ENCODE assay signal across 23 cellular contexts in the genomic region with DNA sequence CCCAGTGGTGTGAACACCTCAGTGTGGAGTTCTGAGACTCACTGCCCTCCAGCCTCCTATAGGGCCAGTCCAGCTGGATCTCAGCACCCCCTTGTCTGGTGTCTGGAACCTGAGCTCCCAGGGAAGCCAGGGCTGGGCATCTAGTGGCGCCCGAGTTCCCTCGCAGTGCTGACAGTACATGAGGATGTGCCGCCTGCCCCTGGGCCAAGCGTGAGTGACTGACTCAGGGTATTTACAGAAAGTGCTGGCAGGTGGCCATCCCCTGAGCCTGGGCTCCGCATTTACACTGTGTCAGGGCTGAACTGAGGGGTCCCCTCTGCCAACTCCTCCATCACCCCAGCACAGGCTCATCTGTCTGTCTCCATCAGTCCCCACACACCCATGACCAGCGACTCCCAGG.
DNase-seq lines count a peak whose midpoint lies in the region; ATAC-seq, FAIRE-seq and TF ChIP-seq lines count a peak whose summit lies in the region.
"Had no signal": no experiment of that assay in that cellular context is flagged by ENCODE, and none has a peak within 500 bp of the region (broad histone marks: within the 10 kb centered on the region; RNA-seq: fewer than 3 reads in every experiment).

No MANE protein-coding gene starts in this region.

- H3K4me3 ChIP-seq in right lobe of liver, result no peak overlapping the region
- H3K4me3 ChIP-seq in HepG2 (replicated peaks in 1 of 3; ENCODE audit: insufficient read depth in 1 of 3, low read depth in 2 of 3, low read length in 3 of 3), result no peak overlapping the region
- H3K4me3 ChIP-seq in CD8-positive, alpha-beta T cell (ENCODE audit: low read depth, low read length), result no peak overlapping the region

- no peaks in the 10 kb centered on the region for H3K79me2 ChIP-seq in HepG2 (ENCODE audit: insufficient read depth, low read length)

- no TSS peak for BruUV-seq in HepG2 (replicated peaks; lab: Mats Ljungman, UMichigan)

- FAIRE-seq in HepG2 (lab: Jason Lieb, UNC), result no peak
- FAIRE-seq: GM18507, H1 had no signal

- no peak overlapping the region for H3K27ac Mint-ChIP-seq in CD8-positive, alpha-beta T cell

- no peak overlapping the region for H2AFZ ChIP-seq in HepG2 (ENCODE audit: low read length)

- no peak for TF ChIP-seq POLR2A in right lobe of liver (IDR thresholded peaks at IDR 0.05)
- TF ChIP-seq POLR2A in HepG2 (IDR thresholded peaks at IDR 0.05; ENCODE audit: insufficient read depth in 1 of 2, low read depth in 2 of 2, low read length in 2 of 2), result no peak

- H3K4me2 ChIP-seq in HepG2 (ENCODE audit: low read depth, low read length), result no peak overlapping the region

- H3K4me1 ChIP-seq in right lobe of liver (no peaks in the 10 kb centered on the region), HepG2 (ENCODE audit: insufficient read depth, low read length) (no peaks in the 10 kb centered on the region)
- H3K4me1 ChIP-seq in CD8-positive, alpha-beta T cell (ENCODE audit: insufficient read depth, low read length), result no peaks in the 10 kb centered on the region

- H3K4me3 Mint-ChIP-seq in CD8-positive, alpha-beta T cell, result no peak overlapping the region
- H3K4me3 Mint-ChIP-seq: CD8-positive, alpha-beta memory T cell had no signal

- no CpG with 5 or more reads among the region's 7 CpGs for WGBS in right lobe of liver (ENCODE audit: insufficient coverage, low coverage, low lambda C conversion rate, missing lambda C conversion rate)
- no CpG with 5 or more reads among the region's 7 CpGs for WGBS in HepG2 (ENCODE audit: low lambda C conversion rate)

- no peak for TF ChIP-seq CTCF in right lobe of liver (IDR thresholded peaks at IDR 0.05)
- TF ChIP-seq CTCF in HepG2 (CRISPR knock-in tag; IDR thresholded peaks at IDR 0.05), result no peak
- TF ChIP-seq CTCF in CD8-positive, alpha-beta T cell (IDR thresholded peaks at IDR 0.05), result no peak

- TF ChIP-seq EP300 in HepG2 (IDR thresholded peaks at IDR 0.05; ENCODE audit: low read depth in 2 of 2, low read length in 2 of 2) (no peak), HepG2 (CRISPR knock-in tag; IDR thresholded peaks at IDR 0.05; ENCODE audit: borderline replicate concordance) (no peak)

- no peaks in the 10 kb centered on the region for H3K27me3 Mint-ChIP-seq in CD8-positive, alpha-beta T cell (ENCODE audit: low read depth)
- H3K27me3 Mint-ChIP-seq: CD8-positive, alpha-beta memory T cell had no signal

- H3K27me3 ChIP-seq in right lobe of liver, result no peaks in the 10 kb centered on the region
- H3K27me3 ChIP-seq in HepG2 (ENCODE audit: control insufficient read depth in 1 of 2, insufficient read depth in 2 of 2, low read length in 2 of 2), result peaks cover 8 to 40% of the 10 kb centered on the region in 2 experiments; a peak in 4 of 5 replicates
- no peaks in the 10 kb centered on the region for H3K27me3 ChIP-seq in CD8-positive, alpha-beta T cell (ENCODE audit: insufficient read depth, low read length)

- no peaks in the 10 kb centered on the region for H3K9me3 Mint-ChIP-seq in CD8-positive, alpha-beta T cell
- H3K9me3 Mint-ChIP-seq: CD8-positive, alpha-beta memory T cell had no signal

- H3K36me3 Mint-ChIP-seq in CD8-positive, alpha-beta T cell, result peaks cover 21% of the 10 kb centered on the region

- H3K9ac ChIP-seq in HepG2 (ENCODE audit: insufficient read depth, low read depth, low read length), result no peak overlapping the region

- H3K27ac ChIP-seq in right lobe of liver, result no peak overlapping the region
- H3K27ac ChIP-seq in HepG2 (ENCODE audit: extremely low read length, insufficient read depth, low read length), result no peak overlapping the region
- H3K27ac ChIP-seq in CD8-positive, alpha-beta T cell (ENCODE audit: low read depth, low read length), result no peak overlapping the region
- H3K27ac ChIP-seq: 22Rv1 had no signal

- intact Hi-C loops in right lobe of liver (cut with DNase I), result no loop called here
- intact Hi-C loops in HepG2 (cut with micrococcal nuclease; ENCODE audit: unreplicated experiment), result no loop called here
- intact Hi-C loops in sciatic nerve (cut with DNase I), result no loop called here
- intact Hi-C loops in CD8-positive, alpha-beta T cell (cut with DNase I, micrococcal nuclease), result no loop called here

- H3K9me3 ChIP-seq in right lobe of liver (no peaks in the 10 kb centered on the region), HepG2 (ENCODE audit: low read length) (no peaks in the 10 kb centered on the region)
- H3K9me3 ChIP-seq in CD8-positive, alpha-beta T cell (ENCODE audit: low read length), result no peaks in the 10 kb centered on the region

- H3K4me1 Mint-ChIP-seq in CD8-positive, alpha-beta T cell (ENCODE audit: low read depth), result peaks cover 5% of the 10 kb centered on the region

- H4K20me1 ChIP-seq in HepG2 (ENCODE audit: insufficient read depth, low read length), result peaks cover 7% of the 10 kb centered on the region; the same call in 1 of the 2 replicates

- POLR2A ChIA-PET in HepG2 (lab: Yijun Ruan, JAX), result no interaction called here
- POLR2A ChIA-PET in CD8-positive, alpha-beta T cell (lab: Charles Lee), result no interaction called here

- ATAC-seq in right lobe of liver, result peak; percentile 3 to 30 (median 22)
- no peak for ATAC-seq in HepG2
- ATAC-seq in sciatic nerve, result no peak
- ATAC-seq in CD8-positive, alpha-beta T cell, result no peak
- no peak for ATAC-seq in GM21786 (IDR thresholded peaks at IDR 0.05; ENCODE audit: unreplicated experiment)
- ATAC-seq: HCT116, Panc1 had no signal

- peak; percentile 7 for DNase-seq in NCI-H2107 treated with DMSO at 0.1 percent for 48 hours (lab: John Stamatoyannopoulos, UW; ENCODE audit: unreplicated experiment)
- DNase-seq in NCI-H2107 (lab: John Stamatoyannopoulos, UW), result no peak
- no peak for DNase-seq in right lobe of liver
- DNase-seq in HepG2 (ENCODE audit: low spot score), result no peak
- peak; percentile 17 to 49 for DNase-seq in dermis microvascular lymphatic vessel endothelial cell (ENCODE audit: low read depth in 2 of 2)
- no peak for DNase-seq in sciatic nerve (ENCODE audit: low spot score)
- DNase-seq in CD8-positive, alpha-beta T cell, result no peak
- DNase-seq: ACHN; C1 segment of cervical spinal cord; CD8-positive, alpha-beta memory T cell; GDM1; KG1; NCI-H1105; NCI-H146; NCI-H2029; NCI-H510A; NK-92 treated with Interleukin-12 subunit alpha and Interleukin-12 subunit beta, amount 100 ng/mL, for 24 hours had no signal

- TF ChIP-seq RAD21 in HepG2 (CRISPR knock-in tag; IDR thresholded peaks at IDR 0.05), result no peak

- in situ Hi-C loops in HepG2 (cut with HindIII; ENCODE audit: extremely low pct_ligation_motif_present, low pct_unique_long_range_greater_than_20kb), result no loop called here

- H3K36me3 ChIP-seq in right lobe of liver (no peaks in the 10 kb centered on the region), HepG2 (replicated peaks in 1 of 2; ENCODE audit: control insufficient read depth in 1 of 2, insufficient read depth in 2 of 2, low read length in 2 of 2) (no peaks in the 10 kb centered on the region)
- H3K36me3 ChIP-seq in CD8-positive, alpha-beta T cell (ENCODE audit: insufficient read depth, low read length), result peaks cover 6% of the 10 kb centered on the region

- CTCF ChIA-PET in HepG2 (lab: Yijun Ruan, JAX; ENCODE audit: low intra/inter-chr PET ratio, low total read pairs), result no interaction called here
- CTCF ChIA-PET in CD8-positive, alpha-beta T cell (lab: Charles Lee), result no interaction called here

TF ChIP-seq in HepG2, 621 proteins besides CTCF, POLR2A, EP300 and RAD21:
- TF ChIP-seq PCBP1 (IDR thresholded peaks at IDR 0.05; ENCODE audit: borderline replicate concordance, low read depth, low read length) (no peak), ESRRA (CRISPR knock-in tag; IDR thresholded peaks at IDR 0.05; ENCODE audit: low read depth) (no peak), RCOR2 (CRISPR knock-in tag; IDR thresholded peaks at IDR 0.05) (no peak), ZBTB38 (CRISPR knock-in tag; IDR thresholded peaks at IDR 0.05) (no peak), ZNF660 (CRISPR knock-in tag; IDR thresholded peaks at IDR 0.05; ENCODE audit: borderline replicate concordance, low read depth) (no peak), ZHX1 (CRISPR knock-in tag; IDR thresholded peaks at IDR 0.05; ENCODE audit: low read depth) (no peak), ZSCAN21 (CRISPR knock-in tag; IDR thresholded peaks at IDR 0.05; ENCODE audit: borderline replicate concordance) (no peak), MYNN (CRISPR knock-in tag; IDR thresholded peaks at IDR 0.05; ENCODE audit: low read depth) (no peak), HIVEP1 (CRISPR knock-in tag; IDR thresholded peaks at IDR 0.05) (no peak), BCL6 (CRISPR knock-in tag; IDR thresholded peaks at IDR 0.05) (no peak)
- TF ChIP-seq, protein P1, sequence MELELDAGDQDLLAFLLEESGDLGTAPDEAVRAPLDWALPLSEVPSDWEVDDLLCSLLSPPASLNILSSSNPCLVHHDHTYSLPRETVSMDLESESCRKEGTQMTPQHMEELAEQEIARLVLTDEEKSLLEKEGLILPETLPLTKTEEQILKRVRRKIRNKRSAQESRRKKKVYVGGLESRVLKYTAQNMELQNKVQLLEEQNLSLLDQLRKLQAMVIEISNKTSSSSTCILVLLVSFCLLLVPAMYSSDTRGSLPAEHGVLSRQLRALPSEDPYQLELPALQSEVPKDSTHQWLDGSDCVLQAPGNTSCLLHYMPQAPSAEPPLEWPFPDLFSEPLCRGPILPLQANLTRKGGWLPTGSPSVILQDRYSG (CRISPR knock-in tag; IDR thresholded peaks at IDR 0.05), result no peak
TF ChIP-seq in HepG2: peak in this region for 0.

Comparison
In these comparisons a context has a peak if more than half of its experiments do, and no peak if none do; other contexts are left out.
1. DNase-seq: peak in NCI-H2107 treated with DMSO at 0.1 percent for 48 hours (single experiment) and dermis microvascular lymphatic vessel endothelial cell (2 of 2); none in NCI-H2107 (single experiment), right lobe of liver (0 of 3), HepG2 (single experiment), sciatic nerve (single experiment) and CD8-positive, alpha-beta T cell (0 of 7).
2. ATAC-seq: peak in right lobe of liver (4 of 4); none in HepG2 (single experiment), sciatic nerve (single experiment), CD8-positive, alpha-beta T cell (single experiment) and GM21786 (single experiment).